In genomic region chr18:11886629-11887028, GRCh38 we compare ENCODE assay signal across 1 cellular context.
TF ChIP-seq lines count a peak whose summit lies in the region.

No MANE protein-coding gene starts in this region.

TF ChIP-seq in GM23338, 12 proteins besides CTCF, POLR2A, EP300 and RAD21 (continued from another document):
- TF ChIP-seq ZNF462 (CRISPR knock-in tag; IDR thresholded peaks at IDR 0.05) = no peak
- no peak for TF ChIP-seq NANOG (IDR thresholded peaks at IDR 0.05; ENCODE audit: borderline replicate concordance)
